ENCODE assay signal across 1 cellular context in the genomic region with DNA sequence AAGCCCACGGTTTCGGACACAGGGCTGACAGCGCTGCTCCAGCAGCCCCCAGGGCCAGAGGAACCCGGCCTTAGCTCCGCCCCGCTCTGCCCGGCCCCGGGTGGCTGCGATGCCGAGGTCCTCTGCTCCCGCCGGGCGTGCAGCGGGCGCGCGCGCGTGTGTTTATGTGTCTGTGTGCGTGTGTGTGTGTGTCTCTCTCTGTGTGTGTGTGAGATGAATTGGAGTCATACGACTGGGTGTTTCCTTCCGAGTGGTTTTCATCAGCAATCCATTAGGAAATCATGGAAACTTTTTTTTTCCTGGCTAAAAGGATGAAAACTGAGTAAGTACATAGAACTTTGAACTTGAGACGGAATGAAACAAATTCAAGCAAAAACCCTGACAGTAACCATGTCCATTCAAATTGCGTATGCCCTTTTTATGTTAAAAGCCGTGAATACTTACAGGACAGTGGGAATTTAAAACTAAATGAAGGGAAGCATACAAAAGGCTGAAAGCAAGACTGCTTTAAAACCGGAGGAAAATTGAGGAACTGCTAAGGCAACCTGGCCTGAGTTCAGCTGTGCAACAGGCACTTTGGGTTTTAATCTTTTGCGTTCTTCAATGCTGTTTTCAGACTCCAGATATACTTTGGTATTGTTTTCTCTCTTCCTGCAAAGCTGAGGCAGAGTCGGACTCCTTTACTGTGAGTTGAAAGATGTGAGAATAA.
TF ChIP-seq lines count a peak whose summit lies in the region.

A gene (plus strand): TSS at position 121 of the 709 bp plus-strand sequence. CDS start 911 bp downstream, outside the sequence.

TF ChIP-seq in GM23338, 12 proteins besides CTCF, POLR2A, EP300 and RAD21 (continued from another document):
- TF ChIP-seq, protein P1, sequence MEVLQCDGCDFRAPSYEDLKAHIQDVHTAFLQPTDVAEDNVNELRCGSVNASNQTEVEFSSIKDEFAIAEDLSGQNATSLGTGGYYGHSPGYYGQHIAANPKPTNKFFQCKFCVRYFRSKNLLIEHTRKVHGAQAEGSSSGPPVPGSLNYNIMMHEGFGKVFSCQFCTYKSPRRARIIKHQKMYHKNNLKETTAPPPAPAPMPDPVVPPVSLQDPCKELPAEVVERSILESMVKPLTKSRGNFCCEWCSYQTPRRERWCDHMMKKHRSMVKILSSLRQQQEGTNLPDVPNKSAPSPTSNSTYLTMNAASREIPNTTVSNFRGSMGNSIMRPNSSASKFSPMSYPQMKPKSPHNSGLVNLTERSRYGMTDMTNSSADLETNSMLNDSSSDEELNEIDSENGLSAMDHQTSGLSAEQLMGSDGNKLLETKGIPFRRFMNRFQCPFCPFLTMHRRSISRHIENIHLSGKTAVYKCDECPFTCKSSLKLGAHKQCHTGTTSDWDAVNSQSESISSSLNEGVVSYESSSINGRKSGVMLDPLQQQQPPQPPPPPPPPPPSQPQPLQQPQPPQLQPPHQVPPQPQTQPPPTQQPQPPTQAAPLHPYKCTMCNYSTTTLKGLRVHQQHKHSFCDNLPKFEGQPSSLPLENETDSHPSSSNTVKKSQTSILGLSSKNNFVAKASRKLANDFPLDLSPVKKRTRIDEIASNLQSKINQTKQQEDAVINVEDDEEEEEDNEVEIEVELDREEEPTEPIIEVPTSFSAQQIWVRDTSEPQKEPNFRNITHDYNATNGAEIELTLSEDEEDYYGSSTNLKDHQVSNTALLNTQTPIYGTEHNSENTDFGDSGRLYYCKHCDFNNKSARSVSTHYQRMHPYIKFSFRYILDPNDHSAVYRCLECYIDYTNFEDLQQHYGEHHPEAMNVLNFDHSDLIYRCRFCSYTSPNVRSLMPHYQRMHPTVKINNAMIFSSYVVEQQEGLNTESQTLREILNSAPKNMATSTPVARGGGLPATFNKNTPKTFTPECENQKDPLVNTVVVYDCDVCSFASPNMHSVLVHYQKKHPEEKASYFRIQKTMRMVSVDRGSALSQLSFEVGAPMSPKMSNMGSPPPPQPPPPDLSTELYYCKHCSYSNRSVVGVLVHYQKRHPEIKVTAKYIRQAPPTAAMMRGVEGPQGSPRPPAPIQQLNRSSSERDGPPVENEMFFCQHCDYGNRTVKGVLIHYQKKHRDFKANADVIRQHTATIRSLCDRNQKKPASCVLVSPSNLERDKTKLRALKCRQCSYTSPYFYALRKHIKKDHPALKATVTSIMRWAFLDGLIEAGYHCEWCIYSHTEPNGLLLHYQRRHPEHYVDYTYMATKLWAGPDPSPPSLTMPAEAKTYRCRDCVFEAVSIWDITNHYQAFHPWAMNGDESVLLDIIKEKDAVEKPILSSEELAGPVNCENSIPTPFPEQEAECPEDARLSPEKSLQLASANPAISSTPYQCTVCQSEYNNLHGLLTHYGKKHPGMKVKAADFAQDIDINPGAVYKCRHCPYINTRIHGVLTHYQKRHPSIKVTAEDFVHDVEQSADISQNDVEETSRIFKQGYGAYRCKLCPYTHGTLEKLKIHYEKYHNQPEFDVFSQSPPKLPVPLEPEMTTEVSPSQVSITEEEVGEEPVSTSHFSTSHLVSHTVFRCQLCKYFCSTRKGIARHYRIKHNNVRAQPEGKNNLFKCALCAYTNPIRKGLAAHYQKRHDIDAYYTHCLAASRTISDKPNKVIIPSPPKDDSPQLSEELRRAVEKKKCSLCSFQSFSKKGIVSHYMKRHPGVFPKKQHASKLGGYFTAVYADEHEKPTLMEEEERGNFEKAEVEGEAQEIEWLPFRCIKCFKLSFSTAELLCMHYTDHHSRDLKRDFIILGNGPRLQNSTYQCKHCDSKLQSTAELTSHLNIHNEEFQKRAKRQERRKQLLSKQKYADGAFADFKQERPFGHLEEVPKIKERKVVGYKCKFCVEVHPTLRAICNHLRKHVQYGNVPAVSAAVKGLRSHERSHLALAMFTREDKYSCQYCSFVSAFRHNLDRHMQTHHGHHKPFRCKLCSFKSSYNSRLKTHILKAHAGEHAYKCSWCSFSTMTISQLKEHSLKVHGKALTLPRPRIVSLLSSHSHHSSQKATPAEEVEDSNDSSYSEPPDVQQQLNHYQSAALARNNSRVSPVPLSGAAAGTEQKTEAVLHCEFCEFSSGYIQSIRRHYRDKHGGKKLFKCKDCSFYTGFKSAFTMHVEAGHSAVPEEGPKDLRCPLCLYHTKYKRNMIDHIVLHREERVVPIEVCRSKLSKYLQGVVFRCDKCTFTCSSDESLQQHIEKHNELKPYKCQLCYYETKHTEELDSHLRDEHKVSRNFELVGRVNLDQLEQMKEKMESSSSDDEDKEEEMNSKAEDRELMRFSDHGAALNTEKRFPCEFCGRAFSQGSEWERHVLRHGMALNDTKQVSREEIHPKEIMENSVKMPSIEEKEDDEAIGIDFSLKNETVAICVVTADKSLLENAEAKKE (CRISPR knock-in tag; IDR thresholded peaks at IDR 0.05), result no peak
- no peak for TF ChIP-seq CREB1 (CRISPR knock-in tag; IDR thresholded peaks at IDR 0.05; ENCODE audit: low read depth)
- TF ChIP-seq ZNF331 (CRISPR knock-in tag; IDR thresholded peaks at IDR 0.05; ENCODE audit: low read depth), result no peak
- TF ChIP-seq EZH2phosphoT487 (IDR thresholded peaks at IDR 0.05; ENCODE audit: unreplicated experiment), result no peak
